Comparison of ENCODE assay signal across 32 cellular contexts in genomic region chr5:96377167-96377566, GRCh38. TPM values are rescaled to one million over a fixed set of nuclear protein-coding genes. Genes with fewer than 3 reads are reported as not detected.
"Had no signal": no experiment of that assay in that cellular context is flagged by ENCODE, and none has a peak within 500 bp of the region (broad histone marks: within the 10 kb centered on the region; RNA-seq: fewer than 3 reads in every experiment).

No MANE protein-coding gene starts in this region.

- H3K9me3 ChIP-seq: breast epithelium, heart right ventricle, mucosa of descending colon, right lobe of liver, testis, transverse colon had no signal

- DNase-seq: activated CD4-positive, alpha-beta memory T cell treated with anti-CD3 and anti-CD28 coated beads, Interleukin-2, amount 10 ng/mL, durations not matched to agents 7 days and 5 days; activated CD4-positive, alpha-beta T cell treated with anti-CD3 and anti-CD28 coated beads for 1 hour; activated CD4-positive, alpha-beta T cell treated with anti-CD3 and anti-CD28 coated beads, Interleukin-2, amount 10 ng/mL, durations not matched to agents 7 days and 5 days; activated naive CD8-positive, alpha-beta T cell treated with anti-CD3 and anti-CD28 coated beads, Interleukin-2, amount 50 U/mL, for 24 hours; activated T-cell treated with anti-CD3 and anti-CD28 coated beads, Interleukin-2, amount 50 U/mL, for 4 hours; amygdala; dermis blood vessel endothelial cell; effector CD4-positive, alpha-beta T cell; erythroblast; foreskin fibroblast; heart right ventricle; left cardiac atrium; left ventricle myocardium superior; mucosa of descending colon; right lobe of liver; stimulated activated CD4-positive, alpha-beta T cell treated with anti-CD3 and anti-CD28 coated beads, Interleukin-12 subunit alpha, Interleukin-12 subunit beta, amount 100 ng/mL, for 4 hours; stimulated activated CD4-positive, alpha-beta T cell treated with anti-CD3 and anti-CD28 coated beads, Interleukin-4, amount 100 ng/mL, for 1 hour; stimulated activated naive CD8-positive, alpha-beta T cell treated with anti-CD3 and anti-CD28 coated beads, Interleukin-15, Interleukin-2, amounts not matched to agents 100 U/mL and 50 U/mL, for 24 hours; T-helper 2 cell; testis; transverse colon had no signal

- H3K4me3 ChIP-seq: breast epithelium, heart right ventricle, mucosa of descending colon, right lobe of liver, skin epidermis, testis, transverse colon had no signal

- H3K9me3 Mint-ChIP-seq: activated CD4-positive, alpha-beta memory T cell treated with anti-CD3 and anti-CD28 coated beads, Interleukin-2, amount 10 ng/mL, durations not matched to agents 7 days and 5 days; activated CD4-positive, alpha-beta T cell treated with anti-CD3 and anti-CD28 coated beads, Interleukin-2, amount 10 ng/mL, durations not matched to agents 7 days and 5 days; activated naive CD4-positive, alpha-beta T cell treated with anti-CD3 and anti-CD28 coated beads, Interleukin-2, amount 50 U/mL, for 24 hours; activated naive CD8-positive, alpha-beta T cell treated with anti-CD3 and anti-CD28 coated beads, Interleukin-2, amount 50 U/mL, for 24 hours; activated T-cell treated with anti-CD3 and anti-CD28 coated beads, Interleukin-2, amount 50 U/mL, for 4 hours; activated T-helper 17 cell treated with anti-CD3 and anti-CD28 coated beads, Interleukin-2, amount 50 U/mL, for 72 hours; central memory CD8-positive, alpha-beta T cell; natural killer cell treated with Interleukin-12 subunit alpha and Interleukin-12 subunit beta and Interleukin-15 and Interleukin-18, amount 100 ng/mL, for 72 hours; WTC11 had no signal

- H3K27ac ChIP-seq: breast epithelium, heart right ventricle, right lobe of liver, skin epidermis, testis, transverse colon had no signal

- H3K36me3 ChIP-seq: breast epithelium, heart right ventricle, right lobe of liver, transverse colon had no signal

- H3K4me3 Mint-ChIP-seq: activated CD4-positive, alpha-beta memory T cell treated with anti-CD3 and anti-CD28 coated beads, Interleukin-2, amount 10 ng/mL, durations not matched to agents 7 days and 5 days; activated CD4-positive, alpha-beta T cell treated with anti-CD3 and anti-CD28 coated beads, Interleukin-2, amount 10 ng/mL, durations not matched to agents 7 days and 5 days; activated naive CD4-positive, alpha-beta T cell treated with anti-CD3 and anti-CD28 coated beads, Interleukin-2, amount 50 U/mL, for 24 hours; activated naive CD8-positive, alpha-beta T cell treated with anti-CD3 and anti-CD28 coated beads, Interleukin-2, amount 50 U/mL, for 24 hours; activated T-cell treated with anti-CD3 and anti-CD28 coated beads, Interleukin-2, amount 50 U/mL, for 4 hours; activated T-helper 17 cell treated with anti-CD3 and anti-CD28 coated beads, Interleukin-2, amount 50 U/mL, for 72 hours; central memory CD8-positive, alpha-beta T cell; natural killer cell treated with Interleukin-12 subunit alpha and Interleukin-12 subunit beta and Interleukin-15 and Interleukin-18, amount 100 ng/mL, for 72 hours; WTC11 had no signal

- H3K4me1 ChIP-seq: breast epithelium, right lobe of liver, testis, transverse colon had no signal

- H3K36me3 Mint-ChIP-seq: activated naive CD4-positive, alpha-beta T cell treated with anti-CD3 and anti-CD28 coated beads, Interleukin-2, amount 50 U/mL, for 24 hours; natural killer cell treated with Interleukin-12 subunit alpha and Interleukin-12 subunit beta and Interleukin-15 and Interleukin-18, amount 100 ng/mL, for 72 hours; WTC11 had no signal

- H3K4me1 Mint-ChIP-seq: activated CD4-positive, alpha-beta T cell treated with anti-CD3 and anti-CD28 coated beads, Interleukin-2, amount 10 ng/mL, durations not matched to agents 7 days and 5 days; activated naive CD4-positive, alpha-beta T cell treated with anti-CD3 and anti-CD28 coated beads, Interleukin-2, amount 50 U/mL, for 24 hours; WTC11 had no signal

- H3K27me3 ChIP-seq: breast epithelium, heart right ventricle, right lobe of liver, testis, transverse colon had no signal

- H3K27ac Mint-ChIP-seq: activated CD4-positive, alpha-beta memory T cell treated with anti-CD3 and anti-CD28 coated beads, Interleukin-2, amount 10 ng/mL, durations not matched to agents 7 days and 5 days; activated CD4-positive, alpha-beta T cell treated with anti-CD3 and anti-CD28 coated beads, Interleukin-2, amount 10 ng/mL, durations not matched to agents 7 days and 5 days; activated naive CD4-positive, alpha-beta T cell treated with anti-CD3 and anti-CD28 coated beads, Interleukin-2, amount 50 U/mL, for 24 hours; activated naive CD8-positive, alpha-beta T cell treated with anti-CD3 and anti-CD28 coated beads, Interleukin-2, amount 50 U/mL, for 24 hours; activated T-helper 17 cell treated with anti-CD3 and anti-CD28 coated beads, Interleukin-2, amount 50 U/mL, for 72 hours; natural killer cell treated with Interleukin-12 subunit alpha and Interleukin-12 subunit beta and Interleukin-15 and Interleukin-18, amount 100 ng/mL, for 72 hours; progenitor cell of endocrine pancreas; WTC11 had no signal

- H3K27me3 Mint-ChIP-seq: progenitor cell of endocrine pancreas had no signal

RNA-seq across cellular contexts. Expression of gene PCSK1, which starts 55.9 kb away (rescaled TPM):
- total RNA-seq: activated CD4-positive, alpha-beta memory T cell treated with anti-CD3 and anti-CD28 coated beads, Interleukin-2, amount 10 ng/mL, durations not matched to agents 7 days and 5 days; activated CD4-positive, alpha-beta T cell treated with anti-CD3 and anti-CD28 coated beads, Interleukin-2, amount 10 ng/mL, durations not matched to agents 7 days and 5 days; activated T-cell treated with anti-CD3 and anti-CD28 coated beads, Interleukin-2, amount 50 U/mL, for 4 hours; activated T-helper 17 cell treated with anti-CD3 and anti-CD28 coated beads, Interleukin-2, amount 50 U/mL, for 72 hours; fibroblast of lung; natural killer cell treated with Interleukin-12 subunit alpha and Interleukin-12 subunit beta and Interleukin-15 and Interleukin-18, amount 100 ng/mL, for 72 hours; osteocyte; renal cortical epithelial cell; right lobe of liver had no signal
- polyA plus RNA-seq: fibroblast of lung had no signal
